In the genomic region with DNA sequence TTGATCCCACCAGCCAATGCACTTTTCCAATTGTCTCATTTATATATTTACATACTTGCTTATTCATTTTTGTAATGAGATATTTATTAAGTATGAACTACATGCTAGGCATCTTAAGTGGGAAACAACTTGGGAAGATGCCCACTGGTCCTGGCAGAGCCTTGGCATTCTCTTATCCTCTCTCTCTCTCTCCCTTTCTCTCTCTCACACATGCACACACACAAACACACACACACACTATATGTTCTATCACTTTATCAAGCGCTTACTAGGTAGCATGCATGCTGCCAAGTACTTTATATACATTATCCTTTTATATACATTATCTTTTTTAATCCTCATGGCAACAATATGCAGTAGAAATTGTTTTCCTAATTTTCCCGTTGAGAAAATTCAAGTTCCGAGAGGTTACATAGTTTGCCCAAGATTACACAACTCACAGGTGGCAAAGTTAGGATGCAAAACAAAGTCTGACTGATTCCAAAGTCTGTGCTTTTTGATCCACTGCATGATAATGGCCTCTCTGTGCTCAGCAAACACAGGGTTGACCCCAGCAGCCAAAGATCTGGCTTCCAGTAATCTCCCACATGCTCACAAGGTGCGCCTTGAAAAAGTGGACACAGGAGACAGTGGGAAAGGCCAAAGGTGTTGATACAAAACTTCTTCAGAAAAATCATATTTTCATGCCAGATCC, we compare ENCODE assay signal across 1 cellular context.
TF ChIP-seq lines count a peak whose summit lies in the region.

No MANE protein-coding gene starts in this region.

TF ChIP-seq in HepG2, 621 proteins besides CTCF, POLR2A, EP300 and RAD21 (continued from another document and continues in another):
- TF ChIP-seq, protein P1, sequence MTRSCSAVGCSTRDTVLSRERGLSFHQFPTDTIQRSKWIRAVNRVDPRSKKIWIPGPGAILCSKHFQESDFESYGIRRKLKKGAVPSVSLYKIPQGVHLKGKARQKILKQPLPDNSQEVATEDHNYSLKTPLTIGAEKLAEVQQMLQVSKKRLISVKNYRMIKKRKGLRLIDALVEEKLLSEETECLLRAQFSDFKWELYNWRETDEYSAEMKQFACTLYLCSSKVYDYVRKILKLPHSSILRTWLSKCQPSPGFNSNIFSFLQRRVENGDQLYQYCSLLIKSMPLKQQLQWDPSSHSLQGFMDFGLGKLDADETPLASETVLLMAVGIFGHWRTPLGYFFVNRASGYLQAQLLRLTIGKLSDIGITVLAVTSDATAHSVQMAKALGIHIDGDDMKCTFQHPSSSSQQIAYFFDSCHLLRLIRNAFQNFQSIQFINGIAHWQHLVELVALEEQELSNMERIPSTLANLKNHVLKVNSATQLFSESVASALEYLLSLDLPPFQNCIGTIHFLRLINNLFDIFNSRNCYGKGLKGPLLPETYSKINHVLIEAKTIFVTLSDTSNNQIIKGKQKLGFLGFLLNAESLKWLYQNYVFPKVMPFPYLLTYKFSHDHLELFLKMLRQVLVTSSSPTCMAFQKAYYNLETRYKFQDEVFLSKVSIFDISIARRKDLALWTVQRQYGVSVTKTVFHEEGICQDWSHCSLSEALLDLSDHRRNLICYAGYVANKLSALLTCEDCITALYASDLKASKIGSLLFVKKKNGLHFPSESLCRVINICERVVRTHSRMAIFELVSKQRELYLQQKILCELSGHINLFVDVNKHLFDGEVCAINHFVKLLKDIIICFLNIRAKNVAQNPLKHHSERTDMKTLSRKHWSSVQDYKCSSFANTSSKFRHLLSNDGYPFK (CRISPR knock-in tag; IDR thresholded peaks at IDR 0.05; ENCODE audit: borderline replicate concordance): no peak
- peak; percentile 55; the same call in 1 of the 2 replicates for TF ChIP-seq MTA1 (CRISPR knock-in tag; IDR thresholded peaks at IDR 0.05; ENCODE audit: borderline replicate concordance)
- TF ChIP-seq ZNF841 (CRISPR knock-in tag; IDR thresholded peaks at IDR 0.05; ENCODE audit: borderline replicate concordance): no peak
- TF ChIP-seq ARNT2 (CRISPR knock-in tag; IDR thresholded peaks at IDR 0.05; ENCODE audit: low read depth): peak; percentile 53; the same call in 1 of the 2 replicates
- TF ChIP-seq ZNF7 (CRISPR knock-in tag; IDR thresholded peaks at IDR 0.05): no peak
- TF ChIP-seq ZNF589 (CRISPR knock-in tag; conservative IDR thresholded peaks at IDR 0.05): 0 out of 2 replicates have a peak, but pooled peaks have one; percentile 37
- peak; percentile 92 for TF ChIP-seq RCOR2 (CRISPR knock-in tag; IDR thresholded peaks at IDR 0.05)
- no peak for TF ChIP-seq ZNF10 (CRISPR knock-in tag; IDR thresholded peaks at IDR 0.05; ENCODE audit: borderline replicate concordance, low read depth)
- peak; percentile 88 for TF ChIP-seq CREM (IDR thresholded peaks at IDR 0.05)
- TF ChIP-seq CREM (CRISPR knock-in tag; IDR thresholded peaks at IDR 0.05): no peak
- no peak for TF ChIP-seq ZNF251 (CRISPR knock-in tag; IDR thresholded peaks at IDR 0.05)
- TF ChIP-seq ZNF768 (CRISPR knock-in tag; IDR thresholded peaks at IDR 0.05): no peak; the same call in 1 of the 2 replicates
- peak; percentile 79; the same call in 1 of the 2 replicates for TF ChIP-seq ZBTB20 (CRISPR knock-in tag; IDR thresholded peaks at IDR 0.05; ENCODE audit: borderline replicate concordance, low read depth)
- TF ChIP-seq, protein P2, sequence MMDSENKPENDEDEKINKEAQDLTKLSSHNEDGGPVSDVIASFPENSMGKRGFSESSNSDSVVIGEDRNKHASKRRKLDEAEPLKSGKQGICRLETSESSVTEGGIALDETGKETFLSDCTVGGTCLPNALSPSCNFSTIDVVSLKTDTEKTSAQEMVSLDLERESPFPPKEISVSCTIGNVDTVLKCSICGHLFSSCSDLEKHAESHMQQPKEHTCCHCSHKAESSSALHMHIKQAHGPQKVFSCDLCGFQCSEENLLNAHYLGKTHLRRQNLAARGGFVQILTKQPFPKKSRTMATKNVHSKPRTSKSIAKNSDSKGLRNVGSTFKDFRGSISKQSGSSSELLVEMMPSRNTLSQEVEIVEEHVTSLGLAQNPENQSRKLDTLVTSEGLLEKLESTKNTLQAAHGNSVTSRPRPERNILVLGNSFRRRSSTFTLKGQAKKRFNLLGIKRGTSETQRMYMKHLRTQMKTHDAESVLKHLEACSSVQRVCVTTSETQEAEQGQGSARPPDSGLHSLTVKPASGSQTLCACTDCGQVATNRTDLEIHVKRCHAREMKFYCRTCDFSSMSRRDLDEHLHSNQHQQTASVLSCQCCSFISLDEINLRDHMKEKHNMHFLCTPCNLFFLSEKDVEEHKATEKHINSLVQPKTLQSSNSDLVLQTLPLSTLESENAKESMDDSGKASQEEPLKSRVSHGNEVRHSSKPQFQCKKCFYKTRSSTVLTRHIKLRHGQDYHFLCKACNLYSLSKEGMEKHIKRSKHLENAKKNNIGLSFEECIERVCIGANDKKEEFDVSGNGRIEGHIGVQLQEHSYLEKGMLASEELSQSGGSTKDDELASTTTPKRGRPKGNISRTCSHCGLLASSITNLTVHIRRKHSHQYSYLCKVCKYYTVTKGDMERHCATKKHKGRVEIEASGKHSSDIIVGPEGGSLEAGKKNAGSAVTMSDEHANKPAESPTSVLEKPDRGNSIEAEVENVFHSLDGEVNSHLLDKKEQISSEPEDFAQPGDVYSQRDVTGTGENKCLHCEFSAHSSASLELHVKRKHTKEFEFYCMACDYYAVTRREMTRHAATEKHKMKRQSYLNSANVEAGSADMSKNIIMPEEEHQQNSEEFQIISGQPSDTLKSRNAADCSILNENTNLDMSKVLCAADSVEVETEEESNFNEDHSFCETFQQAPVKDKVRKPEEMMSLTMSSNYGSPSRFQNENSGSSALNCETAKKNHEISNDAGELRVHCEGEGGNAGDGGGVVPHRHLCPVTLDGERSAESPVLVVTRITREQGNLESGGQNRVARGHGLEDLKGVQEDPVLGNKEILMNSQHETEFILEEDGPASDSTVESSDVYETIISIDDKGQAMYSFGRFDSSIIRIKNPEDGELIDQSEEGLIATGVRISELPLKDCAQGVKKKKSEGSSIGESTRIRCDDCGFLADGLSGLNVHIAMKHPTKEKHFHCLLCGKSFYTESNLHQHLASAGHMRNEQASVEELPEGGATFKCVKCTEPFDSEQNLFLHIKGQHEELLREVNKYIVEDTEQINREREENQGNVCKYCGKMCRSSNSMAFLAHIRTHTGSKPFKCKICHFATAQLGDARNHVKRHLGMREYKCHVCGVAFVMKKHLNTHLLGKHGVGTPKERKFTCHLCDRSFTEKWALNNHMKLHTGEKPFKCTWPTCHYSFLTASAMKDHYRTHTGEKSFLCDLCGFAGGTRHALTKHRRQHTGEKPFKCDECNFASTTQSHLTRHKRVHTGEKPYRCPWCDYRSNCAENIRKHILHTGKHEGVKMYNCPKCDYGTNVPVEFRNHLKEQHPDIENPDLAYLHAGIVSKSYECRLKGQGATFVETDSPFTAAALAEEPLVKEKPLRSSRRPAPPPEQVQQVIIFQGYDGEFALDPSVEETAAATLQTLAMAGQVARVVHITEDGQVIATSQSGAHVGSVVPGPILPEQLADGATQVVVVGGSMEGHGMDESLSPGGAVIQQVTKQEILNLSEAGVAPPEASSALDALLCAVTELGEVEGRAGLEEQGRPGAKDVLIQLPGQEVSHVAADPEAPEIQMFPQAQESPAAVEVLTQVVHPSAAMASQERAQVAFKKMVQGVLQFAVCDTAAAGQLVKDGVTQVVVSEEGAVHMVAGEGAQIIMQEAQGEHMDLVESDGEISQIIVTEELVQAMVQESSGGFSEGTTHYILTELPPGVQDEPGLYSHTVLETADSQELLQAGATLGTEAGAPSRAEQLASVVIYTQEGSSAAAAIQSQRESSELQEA (CRISPR knock-in tag; IDR thresholded peaks at IDR 0.05; ENCODE audit: not compliant biosample characterization): no peak
- TF ChIP-seq, protein P3, sequence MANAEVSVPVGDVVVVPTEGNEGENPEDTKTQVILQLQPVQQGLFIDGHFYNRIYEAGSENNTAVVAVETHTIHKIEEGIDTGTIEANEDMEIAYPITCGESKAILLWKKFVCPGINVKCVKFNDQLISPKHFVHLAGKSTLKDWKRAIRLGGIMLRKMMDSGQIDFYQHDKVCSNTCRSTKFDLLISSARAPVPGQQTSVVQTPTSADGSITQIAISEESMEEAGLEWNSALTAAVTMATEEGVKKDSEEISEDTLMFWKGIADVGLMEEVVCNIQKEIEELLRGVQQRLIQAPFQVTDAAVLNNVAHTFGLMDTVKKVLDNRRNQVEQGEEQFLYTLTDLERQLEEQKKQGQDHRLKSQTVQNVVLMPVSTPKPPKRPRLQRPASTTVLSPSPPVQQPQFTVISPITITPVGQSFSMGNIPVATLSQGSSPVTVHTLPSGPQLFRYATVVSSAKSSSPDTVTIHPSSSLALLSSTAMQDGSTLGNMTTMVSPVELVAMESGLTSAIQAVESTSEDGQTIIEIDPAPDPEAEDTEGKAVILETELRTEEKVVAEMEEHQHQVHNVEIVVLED (CRISPR knock-in tag; IDR thresholded peaks at IDR 0.05; ENCODE audit: borderline replicate concordance): no peak
- no peak; the same call in 1 of the 2 replicates for TF ChIP-seq ZNF121 (CRISPR knock-in tag; IDR thresholded peaks at IDR 0.05)
- peak; percentile 95 for TF ChIP-seq CEBPG (CRISPR knock-in tag; IDR thresholded peaks at IDR 0.05)
- TF ChIP-seq ZNF451 (CRISPR knock-in tag; IDR thresholded peaks at IDR 0.05): no peak
- no peak for TF ChIP-seq PHF8 (CRISPR knock-in tag; IDR thresholded peaks at IDR 0.05)
- peak in 1 of 2 experiments; percentile 71; a peak in 2 of 4 replicates for TF ChIP-seq KLF16 (CRISPR knock-in tag; IDR thresholded peaks at IDR 0.05)
- no peak for TF ChIP-seq MTF2 (CRISPR knock-in tag; IDR thresholded peaks at IDR 0.05; ENCODE audit: borderline replicate concordance)
- TF ChIP-seq, protein P4, sequence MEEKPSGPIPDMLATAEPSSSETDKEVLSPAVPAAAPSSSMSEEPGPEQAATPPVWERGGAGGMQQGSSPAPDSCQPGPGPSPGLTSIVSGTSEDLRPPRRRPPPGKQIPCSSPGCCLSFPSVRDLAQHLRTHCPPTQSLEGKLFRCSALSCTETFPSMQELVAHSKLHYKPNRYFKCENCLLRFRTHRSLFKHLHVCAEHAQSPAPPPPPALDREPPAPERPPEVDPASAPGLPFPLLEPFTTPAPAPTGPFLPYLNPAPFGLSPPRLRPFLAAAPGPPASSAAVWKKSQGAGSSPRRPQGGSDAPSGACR (CRISPR knock-in tag; IDR thresholded peaks at IDR 0.05): peak; percentile 66; the same call in 1 of the 2 replicates
- TF ChIP-seq ZNF484 (CRISPR knock-in tag; IDR thresholded peaks at IDR 0.05; ENCODE audit: borderline replicate concordance, low read depth): no peak
- TF ChIP-seq ZNF501 (CRISPR knock-in tag; IDR thresholded peaks at IDR 0.05): peak; percentile 54; the same call in 1 of the 2 replicates
- peak; percentile 85 for TF ChIP-seq HDAC1 (CRISPR knock-in tag; IDR thresholded peaks at IDR 0.05)
- TF ChIP-seq ZNF282 (IDR thresholded peaks at IDR 0.05; ENCODE audit: partially characterized antibody): no peak
- TF ChIP-seq, protein P5, sequence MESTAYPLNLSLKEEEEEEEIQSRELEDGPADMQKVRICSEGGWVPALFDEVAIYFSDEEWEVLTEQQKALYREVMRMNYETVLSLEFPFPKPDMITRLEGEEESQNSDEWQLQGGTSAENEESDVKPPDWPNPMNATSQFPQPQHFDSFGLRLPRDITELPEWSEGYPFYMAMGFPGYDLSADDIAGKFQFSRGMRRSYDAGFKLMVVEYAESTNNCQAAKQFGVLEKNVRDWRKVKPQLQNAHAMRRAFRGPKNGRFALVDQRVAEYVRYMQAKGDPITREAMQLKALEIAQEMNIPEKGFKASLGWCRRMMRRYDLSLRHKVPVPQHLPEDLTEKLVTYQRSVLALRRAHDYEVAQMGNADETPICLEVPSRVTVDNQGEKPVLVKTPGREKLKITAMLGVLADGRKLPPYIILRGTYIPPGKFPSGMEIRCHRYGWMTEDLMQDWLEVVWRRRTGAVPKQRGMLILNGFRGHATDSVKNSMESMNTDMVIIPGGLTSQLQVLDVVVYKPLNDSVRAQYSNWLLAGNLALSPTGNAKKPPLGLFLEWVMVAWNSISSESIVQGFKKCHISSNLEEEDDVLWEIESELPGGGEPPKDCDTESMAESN (CRISPR knock-in tag; conservative IDR thresholded peaks at IDR 0.05): peak; percentile 71; the same call in 1 of the 2 replicates
- no peak for TF ChIP-seq RBM39 (IDR thresholded peaks at IDR 0.05; ENCODE audit: low read depth, low read length, poor library complexity, severe bottlenecking)
- TF ChIP-seq NPAS2 (CRISPR knock-in tag; IDR thresholded peaks at IDR 0.05; ENCODE audit: borderline replicate concordance): no peak
- peak; percentile 95 for TF ChIP-seq HMG20A (CRISPR knock-in tag; IDR thresholded peaks at IDR 0.05; ENCODE audit: borderline replicate concordance)
- no peak for TF ChIP-seq TOE1 (CRISPR knock-in tag; IDR thresholded peaks at IDR 0.05)
- TF ChIP-seq ASH2L (IDR thresholded peaks at IDR 0.05; ENCODE audit: insufficient read length, low read depth, low read length): peak; percentile 86
- peak; percentile 89 for TF ChIP-seq RXRB (CRISPR knock-in tag; IDR thresholded peaks at IDR 0.05; ENCODE audit: borderline replicate concordance)
- no peak for TF ChIP-seq WIZ (CRISPR knock-in tag; IDR thresholded peaks at IDR 0.05)
- TF ChIP-seq, protein P6, sequence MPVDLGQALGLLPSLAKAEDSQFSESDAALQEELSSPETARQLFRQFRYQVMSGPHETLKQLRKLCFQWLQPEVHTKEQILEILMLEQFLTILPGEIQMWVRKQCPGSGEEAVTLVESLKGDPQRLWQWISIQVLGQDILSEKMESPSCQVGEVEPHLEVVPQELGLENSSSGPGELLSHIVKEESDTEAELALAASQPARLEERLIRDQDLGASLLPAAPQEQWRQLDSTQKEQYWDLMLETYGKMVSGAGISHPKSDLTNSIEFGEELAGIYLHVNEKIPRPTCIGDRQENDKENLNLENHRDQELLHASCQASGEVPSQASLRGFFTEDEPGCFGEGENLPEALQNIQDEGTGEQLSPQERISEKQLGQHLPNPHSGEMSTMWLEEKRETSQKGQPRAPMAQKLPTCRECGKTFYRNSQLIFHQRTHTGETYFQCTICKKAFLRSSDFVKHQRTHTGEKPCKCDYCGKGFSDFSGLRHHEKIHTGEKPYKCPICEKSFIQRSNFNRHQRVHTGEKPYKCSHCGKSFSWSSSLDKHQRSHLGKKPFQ (CRISPR knock-in tag; IDR thresholded peaks at IDR 0.05; ENCODE audit: insufficient replicate concordance): no peak
- peak; percentile 86 for TF ChIP-seq TEAD3 (CRISPR knock-in tag; optimal IDR thresholded peaks at IDR 0.05; ENCODE audit: borderline replicate concordance)
- TF ChIP-seq, protein P7, sequence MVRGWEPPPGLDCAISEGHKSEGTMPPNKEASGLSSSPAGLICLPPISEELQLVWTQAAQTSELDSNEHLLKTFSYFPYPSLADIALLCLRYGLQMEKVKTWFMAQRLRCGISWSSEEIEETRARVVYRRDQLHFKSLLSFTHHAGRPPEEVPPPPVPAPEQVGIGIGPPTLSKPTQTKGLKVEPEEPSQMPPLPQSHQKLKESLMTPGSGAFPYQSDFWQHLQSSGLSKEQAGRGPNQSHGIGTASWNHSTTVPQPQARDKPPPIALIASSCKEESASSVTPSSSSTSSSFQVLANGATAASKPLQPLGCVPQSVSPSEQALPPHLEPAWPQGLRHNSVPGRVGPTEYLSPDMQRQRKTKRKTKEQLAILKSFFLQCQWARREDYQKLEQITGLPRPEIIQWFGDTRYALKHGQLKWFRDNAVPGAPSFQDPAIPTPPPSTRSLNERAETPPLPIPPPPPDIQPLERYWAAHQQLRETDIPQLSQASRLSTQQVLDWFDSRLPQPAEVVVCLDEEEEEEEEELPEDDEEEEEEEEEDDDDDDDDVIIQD (CRISPR knock-in tag; IDR thresholded peaks at IDR 0.05; ENCODE audit: low read depth): peak; percentile 93
- no peak for TF ChIP-seq ZKSCAN1 (IDR thresholded peaks at IDR 0.05; ENCODE audit: low read length)
- no peak; the same call in 1 of the 2 replicates for TF ChIP-seq ZNF558 (CRISPR knock-in tag; IDR thresholded peaks at IDR 0.05; ENCODE audit: borderline replicate concordance)
- no peak for TF ChIP-seq ZNF496 (CRISPR knock-in tag; IDR thresholded peaks at IDR 0.05; ENCODE audit: insufficient replicate concordance)
